1 cellular context compared by ENCODE assay signal in genomic region chr11:61880050-61880449, GRCh38.
TF ChIP-seq lines count a peak whose summit lies in the region.

No MANE protein-coding gene starts in this region.

TF ChIP-seq in H1, 55 proteins besides CTCF, POLR2A, EP300 and RAD21:
- no peak for TF ChIP-seq CTBP2 (IDR thresholded peaks at IDR 0.05; ENCODE audit: borderline replicate concordance, insufficient read depth, insufficient read length, low read length)
- no peak for TF ChIP-seq KDM1A (IDR thresholded peaks at IDR 0.05; ENCODE audit: borderline replicate concordance, low read length)
- TF ChIP-seq BCL11A (IDR thresholded peaks at IDR 0.05; ENCODE audit: low read depth in 2 of 2, low read length in 2 of 2), result no peak
- TF ChIP-seq MAFK (IDR thresholded peaks at IDR 0.05; ENCODE audit: low read depth, low read length), result no peak
- no peak for TF ChIP-seq BRCA1 (IDR thresholded peaks at IDR 0.05; ENCODE audit: low read depth, low read length)
- TF ChIP-seq TAF7 (optimal IDR thresholded peaks at IDR 0.05; ENCODE audit: borderline replicate concordance, low read depth, low read length), result no peak
- TF ChIP-seq, protein P1, sequence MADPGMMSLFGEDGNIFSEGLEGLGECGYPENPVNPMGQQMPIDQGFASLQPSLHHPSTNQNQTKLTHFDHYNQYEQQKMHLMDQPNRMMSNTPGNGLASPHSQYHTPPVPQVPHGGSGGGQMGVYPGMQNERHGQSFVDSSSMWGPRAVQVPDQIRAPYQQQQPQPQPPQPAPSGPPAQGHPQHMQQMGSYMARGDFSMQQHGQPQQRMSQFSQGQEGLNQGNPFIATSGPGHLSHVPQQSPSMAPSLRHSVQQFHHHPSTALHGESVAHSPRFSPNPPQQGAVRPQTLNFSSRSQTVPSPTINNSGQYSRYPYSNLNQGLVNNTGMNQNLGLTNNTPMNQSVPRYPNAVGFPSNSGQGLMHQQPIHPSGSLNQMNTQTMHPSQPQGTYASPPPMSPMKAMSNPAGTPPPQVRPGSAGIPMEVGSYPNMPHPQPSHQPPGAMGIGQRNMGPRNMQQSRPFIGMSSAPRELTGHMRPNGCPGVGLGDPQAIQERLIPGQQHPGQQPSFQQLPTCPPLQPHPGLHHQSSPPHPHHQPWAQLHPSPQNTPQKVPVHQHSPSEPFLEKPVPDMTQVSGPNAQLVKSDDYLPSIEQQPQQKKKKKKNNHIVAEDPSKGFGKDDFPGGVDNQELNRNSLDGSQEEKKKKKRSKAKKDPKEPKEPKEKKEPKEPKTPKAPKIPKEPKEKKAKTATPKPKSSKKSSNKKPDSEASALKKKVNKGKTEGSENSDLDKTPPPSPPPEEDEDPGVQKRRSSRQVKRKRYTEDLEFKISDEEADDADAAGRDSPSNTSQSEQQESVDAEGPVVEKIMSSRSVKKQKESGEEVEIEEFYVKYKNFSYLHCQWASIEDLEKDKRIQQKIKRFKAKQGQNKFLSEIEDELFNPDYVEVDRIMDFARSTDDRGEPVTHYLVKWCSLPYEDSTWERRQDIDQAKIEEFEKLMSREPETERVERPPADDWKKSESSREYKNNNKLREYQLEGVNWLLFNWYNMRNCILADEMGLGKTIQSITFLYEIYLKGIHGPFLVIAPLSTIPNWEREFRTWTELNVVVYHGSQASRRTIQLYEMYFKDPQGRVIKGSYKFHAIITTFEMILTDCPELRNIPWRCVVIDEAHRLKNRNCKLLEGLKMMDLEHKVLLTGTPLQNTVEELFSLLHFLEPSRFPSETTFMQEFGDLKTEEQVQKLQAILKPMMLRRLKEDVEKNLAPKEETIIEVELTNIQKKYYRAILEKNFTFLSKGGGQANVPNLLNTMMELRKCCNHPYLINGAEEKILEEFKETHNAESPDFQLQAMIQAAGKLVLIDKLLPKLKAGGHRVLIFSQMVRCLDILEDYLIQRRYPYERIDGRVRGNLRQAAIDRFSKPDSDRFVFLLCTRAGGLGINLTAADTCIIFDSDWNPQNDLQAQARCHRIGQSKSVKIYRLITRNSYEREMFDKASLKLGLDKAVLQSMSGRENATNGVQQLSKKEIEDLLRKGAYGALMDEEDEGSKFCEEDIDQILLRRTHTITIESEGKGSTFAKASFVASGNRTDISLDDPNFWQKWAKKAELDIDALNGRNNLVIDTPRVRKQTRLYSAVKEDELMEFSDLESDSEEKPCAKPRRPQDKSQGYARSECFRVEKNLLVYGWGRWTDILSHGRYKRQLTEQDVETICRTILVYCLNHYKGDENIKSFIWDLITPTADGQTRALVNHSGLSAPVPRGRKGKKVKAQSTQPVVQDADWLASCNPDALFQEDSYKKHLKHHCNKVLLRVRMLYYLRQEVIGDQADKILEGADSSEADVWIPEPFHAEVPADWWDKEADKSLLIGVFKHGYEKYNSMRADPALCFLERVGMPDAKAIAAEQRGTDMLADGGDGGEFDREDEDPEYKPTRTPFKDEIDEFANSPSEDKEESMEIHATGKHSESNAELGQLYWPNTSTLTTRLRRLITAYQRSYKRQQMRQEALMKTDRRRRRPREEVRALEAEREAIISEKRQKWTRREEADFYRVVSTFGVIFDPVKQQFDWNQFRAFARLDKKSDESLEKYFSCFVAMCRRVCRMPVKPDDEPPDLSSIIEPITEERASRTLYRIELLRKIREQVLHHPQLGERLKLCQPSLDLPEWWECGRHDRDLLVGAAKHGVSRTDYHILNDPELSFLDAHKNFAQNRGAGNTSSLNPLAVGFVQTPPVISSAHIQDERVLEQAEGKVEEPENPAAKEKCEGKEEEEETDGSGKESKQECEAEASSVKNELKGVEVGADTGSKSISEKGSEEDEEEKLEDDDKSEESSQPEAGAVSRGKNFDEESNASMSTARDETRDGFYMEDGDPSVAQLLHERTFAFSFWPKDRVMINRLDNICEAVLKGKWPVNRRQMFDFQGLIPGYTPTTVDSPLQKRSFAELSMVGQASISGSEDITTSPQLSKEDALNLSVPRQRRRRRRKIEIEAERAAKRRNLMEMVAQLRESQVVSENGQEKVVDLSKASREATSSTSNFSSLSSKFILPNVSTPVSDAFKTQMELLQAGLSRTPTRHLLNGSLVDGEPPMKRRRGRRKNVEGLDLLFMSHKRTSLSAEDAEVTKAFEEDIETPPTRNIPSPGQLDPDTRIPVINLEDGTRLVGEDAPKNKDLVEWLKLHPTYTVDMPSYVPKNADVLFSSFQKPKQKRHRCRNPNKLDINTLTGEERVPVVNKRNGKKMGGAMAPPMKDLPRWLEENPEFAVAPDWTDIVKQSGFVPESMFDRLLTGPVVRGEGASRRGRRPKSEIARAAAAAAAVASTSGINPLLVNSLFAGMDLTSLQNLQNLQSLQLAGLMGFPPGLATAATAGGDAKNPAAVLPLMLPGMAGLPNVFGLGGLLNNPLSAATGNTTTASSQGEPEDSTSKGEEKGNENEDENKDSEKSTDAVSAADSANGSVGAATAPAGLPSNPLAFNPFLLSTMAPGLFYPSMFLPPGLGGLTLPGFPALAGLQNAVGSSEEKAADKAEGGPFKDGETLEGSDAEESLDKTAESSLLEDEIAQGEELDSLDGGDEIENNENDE (IDR thresholded peaks at IDR 0.05; ENCODE audit: insufficient replicate concordance, low read length), result no peak
- TF ChIP-seq CEBPB (IDR thresholded peaks at IDR 0.05; ENCODE audit: low read depth, low read length), result no peak
- no peak for TF ChIP-seq SIRT6 (IDR thresholded peaks at IDR 0.05; ENCODE audit: low read length)
- TF ChIP-seq SP4 (IDR thresholded peaks at IDR 0.05; ENCODE audit: low read length), result no peak
- no peak for TF ChIP-seq USF2 (IDR thresholded peaks at IDR 0.05; ENCODE audit: low read length)
